ENCODE assay signal across 26 cellular contexts in genomic region chr16:9007177-9007794, GRCh38. TPM values are rescaled to one million over a fixed set of nuclear protein-coding genes. Genes with fewer than 3 reads are reported as not detected.
DNase-seq lines count a peak whose midpoint lies in the region; ATAC-seq, FAIRE-seq and TF ChIP-seq lines count a peak whose summit lies in the region.
"Had no signal": no experiment of that assay in that cellular context is flagged by ENCODE, and none has a peak within 500 bp of the region (broad histone marks: within the 10 kb centered on the region; RNA-seq: fewer than 3 reads in every experiment).

No MANE protein-coding gene starts in this region.

- peak overlapping the region in 1 of 8 donors; percentile 29 for H3K4me3 Mint-ChIP-seq in naive B cell
- H3K4me3 Mint-ChIP-seq: activated CD4-positive, alpha-beta T cell treated with anti-CD3 and anti-CD28 coated beads for 36 hours; activated CD8-positive, alpha-beta memory T cell treated with anti-CD3 and anti-CD28 coated beads, Interleukin-2, amount 10 ng/mL, durations not matched to agents 7 days and 5 days; activated T-helper 17 cell treated with anti-CD3 and anti-CD28 coated beads, Interleukin-2, amount 50 U/mL, for 72 hours; brain; immature natural killer cell had no signal

- H3K27ac Mint-ChIP-seq in naive B cell: peak overlapping the region in 4 of 6 donors; percentile 22 to 72 (median 42)
- H3K27ac Mint-ChIP-seq: activated CD4-positive, alpha-beta T cell treated with anti-CD3 and anti-CD28 coated beads for 36 hours; activated CD8-positive, alpha-beta memory T cell treated with anti-CD3 and anti-CD28 coated beads, Interleukin-2, amount 10 ng/mL, durations not matched to agents 7 days and 5 days; activated T-helper 17 cell treated with anti-CD3 and anti-CD28 coated beads, Interleukin-2, amount 50 U/mL, for 72 hours; brain; immature natural killer cell had no signal

- ATAC-seq in naive B cell (ENCODE audit: low read depth in 2 of 2) (no peak), left cardiac atrium (no peak), GM18517 (IDR thresholded peaks at IDR 0.05; ENCODE audit: unreplicated experiment) (no peak)
- ATAC-seq: activated CD4-positive, alpha-beta T cell treated with anti-CD3 and anti-CD28 coated beads for 36 hours; activated CD8-positive, alpha-beta memory T cell treated with anti-CD3 and anti-CD28 coated beads, Interleukin-2, amount 10 ng/mL, durations not matched to agents 7 days and 5 days; activated T-helper 17 cell treated with anti-CD3 and anti-CD28 coated beads, Interleukin-2, amount 50 U/mL, for 72 hours; foreskin keratinocyte had no signal

- no peaks in the 10 kb centered on the region for H3K9me3 ChIP-seq in kidney (ENCODE audit: control insufficient read depth in 1 of 2, low read length in 2 of 2)
- H3K9me3 ChIP-seq: uterus had no signal

- no peak overlapping the region for H3K27ac ChIP-seq in brain microvascular endothelial cell
- H3K27ac ChIP-seq in kidney (ENCODE audit: low read depth in 2 of 2, low read length in 2 of 2): no peak overlapping the region
- H3K27ac ChIP-seq: coronary artery, foreskin keratinocyte, uterus had no signal

- peaks cover 4 to 13% (median 5%) of the 10 kb centered on the region in 3 donors for H3K27me3 Mint-ChIP-seq in naive B cell
- H3K27me3 Mint-ChIP-seq: activated T-helper 17 cell treated with anti-CD3 and anti-CD28 coated beads, Interleukin-2, amount 50 U/mL, for 72 hours; brain had no signal

- in situ Hi-C loops in brain microvascular endothelial cell (cut with HindIII; ENCODE audit: low pct_ligation_motif_present, low sequenced_read_pairs): no loop called here

- H3K36me3 Mint-ChIP-seq in naive B cell: no peaks in the 10 kb centered on the region
- H3K36me3 Mint-ChIP-seq: activated CD8-positive, alpha-beta memory T cell treated with anti-CD3 and anti-CD28 coated beads, Interleukin-2, amount 10 ng/mL, durations not matched to agents 7 days and 5 days; brain; immature natural killer cell had no signal

- FAIRE-seq in kidney (lab: Jason Lieb, UNC): no peak
- FAIRE-seq: GM12892, H54, HTR-8/SVneo, TTC549 had no signal

- intact Hi-C loops in left cardiac atrium (cut with DNase I) (loop anchor here in 1 of 2 donors (10.0 kb wide), 2 partner anchors 102 to 442 kb away; no protein-coding TSS in a partner anchor), kidney (cut with DNase I) (no loop called here)

- peak; percentile 20 for DNase-seq in AG08395 (ENCODE audit: low spot score)
- DNase-seq in HT1080 (ENCODE audit: low read depth): peak; percentile 28
- DNase-seq in brain microvascular endothelial cell: peak; percentile 43
- DNase-seq in naive B cell: no peak
- no peak for DNase-seq in left cardiac atrium
- no peak for DNase-seq in GM20000 (ENCODE audit: low spot score)
- DNase-seq in kidney: no peak
- DNase-seq: activated CD4-positive, alpha-beta T cell treated with anti-CD3 and anti-CD28 coated beads for 36 hours; activated CD8-positive, alpha-beta memory T cell treated with anti-CD3 and anti-CD28 coated beads, Interleukin-2, amount 10 ng/mL, durations not matched to agents 7 days and 5 days; DMS79 treated with DMSO at 0.1 percent for 48 hours; foreskin keratinocyte; immature natural killer cell; NCI-H1417 treated with DMSO at 0.1 percent for 48 hours; NCI-H524; right cardiac atrium; Right ventricle myocardium superior; substantia nigra; uterus had no signal

- peaks cover 8 to 10% (median 9%) of the 10 kb centered on the region in 3 donors for H3K4me1 Mint-ChIP-seq in naive B cell
- H3K4me1 Mint-ChIP-seq: activated T-helper 17 cell treated with anti-CD3 and anti-CD28 coated beads, Interleukin-2, amount 50 U/mL, for 72 hours had no signal

- no peaks in the 10 kb centered on the region for H3K36me3 ChIP-seq in brain microvascular endothelial cell (replicated peaks)
- no peaks in the 10 kb centered on the region for H3K36me3 ChIP-seq in kidney (ENCODE audit: control insufficient read depth in 1 of 2, insufficient read depth in 2 of 2, low read length in 2 of 2)
- H3K36me3 ChIP-seq: uterus had no signal

- no peak overlapping the region for H3K4me3 ChIP-seq in brain microvascular endothelial cell (ENCODE audit: low read depth, low read length)
- H3K4me3 ChIP-seq in kidney (ENCODE audit: low read length in 2 of 2): no peak overlapping the region
- H3K4me3 ChIP-seq: coronary artery, uterus had no signal

- H3K9me3 Mint-ChIP-seq in naive B cell: no peaks in the 10 kb centered on the region
- H3K9me3 Mint-ChIP-seq: activated T-helper 17 cell treated with anti-CD3 and anti-CD28 coated beads, Interleukin-2, amount 50 U/mL, for 72 hours; brain; immature natural killer cell had no signal

- H3K4me1 ChIP-seq in kidney (ENCODE audit: control insufficient read depth in 1 of 2, insufficient read depth in 1 of 2, low read depth in 1 of 2, low read length in 2 of 2): peaks cover 0 to 6% of the 10 kb centered on the region in 2 donors
- H3K4me1 ChIP-seq: foreskin keratinocyte, uterus had no signal

- H3K27me3 ChIP-seq in brain microvascular endothelial cell (replicated peaks): no peaks in the 10 kb centered on the region
- H3K27me3 ChIP-seq: foreskin keratinocyte, uterus had no signal

- no peak for TF ChIP-seq CTCF in brain microvascular endothelial cell (IDR thresholded peaks at IDR 0.05; ENCODE audit: low read depth, low read length, missing control alignments)
- no peak for TF ChIP-seq CTCF in GM20000 (IDR thresholded peaks at IDR 0.05; ENCODE audit: extremely low read depth, missing control alignments)
- TF ChIP-seq CTCF in kidney (IDR thresholded peaks at IDR 0.05; ENCODE audit: borderline replicate concordance, extremely low read depth, insufficient read depth): no peak

- no peak overlapping the region for H3K9ac ChIP-seq in kidney (ENCODE audit: low read length in 2 of 2)

RNA-seq across cellular contexts. Expression of gene USP7, which starts 43.6 kb away (rescaled TPM):
- total RNA-seq in HT1080 (2014; rRNA removed; shearing (Covaris generic)): 51.2 and 86.0 TPM in 2 replicates
- polyA plus RNA-seq in HT1080 (2015; cell fraction: cytosol; rRNA removed): 56.3 and 76.2 TPM in 2 replicates
- polyA plus RNA-seq in HT1080 (2015; cell fraction: nucleus; rRNA removed): 142 and 157 TPM in 2 replicates
- 10 to 100 TPM in 4 of 6 donors, 1 to 10 TPM in 2; 4.4 to 21.5 (median 12.2) TPM for polyA plus RNA-seq in naive B cell (ENCODE audit: low read depth in 6 of 6)
- total RNA-seq in left cardiac atrium: 10 to 100 TPM; 56.0 to 69.1 TPM
- 92.0 TPM for total RNA-seq in kidney
- 26.7 TPM for polyA plus RNA-seq in kidney (ENCODE audit: insufficient read depth, low read depth, low replicate concordance)

Comparison
In these comparisons a context has a peak if more than half of its experiments do, and no peak if none do; other contexts are left out.
1. DNase-seq: peak in AG08395 (single experiment), HT1080 (single experiment) and brain microvascular endothelial cell (single experiment); none in naive B cell (single experiment), left cardiac atrium (single experiment), GM20000 (single experiment) and kidney (single experiment).